8 cellular contexts compared by ENCODE assay signal in genomic region chrX:119467842-119468185, GRCh38. TPM values are rescaled to one million over a fixed set of nuclear protein-coding genes. Genes with fewer than 3 reads are reported as not detected.
A peak's percentile ranks its signal among the peaks of the same experiment; 100 is the strongest.
DNase-seq lines count a peak whose midpoint lies in the region; ATAC-seq and TF ChIP-seq lines count a peak whose summit lies in the region.

No MANE protein-coding gene starts in this region.

- H3F3A ChIP-seq in GM23248 (ENCODE audit: insufficient read depth) = no peaks in the 10 kb centered on the region

- ATAC-seq in GM21381 (IDR thresholded peaks at IDR 0.05; ENCODE audit: unreplicated experiment) = no peak

- no peaks in the 10 kb centered on the region for H4K20me1 ChIP-seq in GM23248 (ENCODE audit: insufficient read depth)

- WGBS in GM23248 (ENCODE audit: low coverage in 1 of 2, low lambda C conversion rate in 2 of 2, missing lambda C conversion rate in 2 of 2), 2 experiments = 27 to 34% methylated on average over 8 of the region's 8 CpGs
- WGBS in sigmoid colon, 2 donors = 2 to 15% methylated on average over 8 of the region's 8 CpGs

- in situ Hi-C loops in GM23248 (cut with MboI) = no loop called here

- DNase-seq in GM23248 = no peak
- no peak for DNase-seq in SK-N-MC (ENCODE audit: low read depth, low spot score)
- no peak for DNase-seq in fibroblast of mammary gland (ENCODE audit: low read depth)
- DNase-seq in sigmoid colon = no peak
- DNase-seq in SHP77 (lab: John Stamatoyannopoulos, UW) = no peak
- no peak for DNase-seq in iPS-NIHi11 (ENCODE audit: low spot score)
- no peak for DNase-seq in inferior parietal cortex (ENCODE audit: extremely low spot score)

- peak overlapping the region; percentile 99 for H3K4me3 ChIP-seq in GM23248
- peak overlapping the region; percentile 88 for H3K4me3 ChIP-seq in SK-N-MC
- H3K4me3 ChIP-seq in fibroblast of mammary gland (ENCODE audit: control insufficient read depth, low read depth, low read length) = peak overlapping the region; percentile 28
- peak overlapping the region; percentile 73 to 80 (median 76) for H3K4me3 ChIP-seq in sigmoid colon

- peak overlapping the region; percentile 53 for H3K4me2 ChIP-seq in GM23248 (ENCODE audit: unreplicated experiment)

- intact Hi-C loops in sigmoid colon (cut with DNase I) = loop anchor here (2.0 to 5.0 kb wide), 4 partner anchors 15 to 323 kb away; partner anchors contain the start of genes PGRMC1, RPL39 and SLC25A43

- H3K36me3 ChIP-seq in GM23248 (ENCODE audit: low read depth) (peaks cover 10% of the 10 kb centered on the region), SK-N-MC (ENCODE audit: insufficient read depth, low read length) (peaks cover 21% of the 10 kb centered on the region), sigmoid colon (peaks cover 0 to 17% (median 4%) of the 10 kb centered on the region in 4 donors)

- H3K4me1 ChIP-seq in GM23248 (ENCODE audit: insufficient read depth) (no peaks in the 10 kb centered on the region), sigmoid colon (peaks cover 0 to 12% (median 2%) of the 10 kb centered on the region in 4 donors)

- no peaks in the 10 kb centered on the region for H3K27me3 ChIP-seq in GM23248 (replicated peaks; ENCODE audit: insufficient read depth)
- H3K27me3 ChIP-seq in sigmoid colon = peaks cover 0 to 4% (median 0%) of the 10 kb centered on the region in 3 donors

- TF ChIP-seq CTCF in fibroblast of mammary gland (conservative IDR thresholded peaks at IDR 0.05; ENCODE audit: control insufficient read depth, insufficient read depth, low read depth, low read length) (no peak), sigmoid colon (IDR thresholded peaks at IDR 0.05) (no peak)

- no peaks in the 10 kb centered on the region for H3K9me3 ChIP-seq in GM23248 (ENCODE audit: low read depth)
- H3K9me3 ChIP-seq in SK-N-MC (ENCODE audit: low read depth, low read length) = no peaks in the 10 kb centered on the region
- no peaks in the 10 kb centered on the region for H3K9me3 ChIP-seq in sigmoid colon

- H3K27ac ChIP-seq in GM23248 (no peak overlapping the region), SK-N-MC (no peak overlapping the region), sigmoid colon (peak overlapping the region; percentile 96 to 99 (median 96))

- no peak for TF ChIP-seq POLR2A in sigmoid colon (IDR thresholded peaks at IDR 0.05)

- H3K9me2 ChIP-seq in GM23248 (ENCODE audit: insufficient read depth) = no peaks in the 10 kb centered on the region

- H3K79me2 ChIP-seq in GM23248 (ENCODE audit: insufficient read depth) = peaks cover 7% of the 10 kb centered on the region; the same call in 1 of the 2 replicates

- H2AFZ ChIP-seq in GM23248 = no peak overlapping the region

- TF ChIP-seq EP300 in sigmoid colon (IDR thresholded peaks at IDR 0.05) = no peak

- H3K9ac ChIP-seq in GM23248 (no peak overlapping the region; the same call in 1 of the 2 replicates), SK-N-MC (ENCODE audit: insufficient read length) (no peak overlapping the region)

RNA-seq across cellular contexts. Expression of gene SLC25A5, which starts 0.4 kb away (rescaled TPM):
- total RNA-seq in GM23248 (2014; rRNA removed; shearing (Covaris generic)) = 98.9 and 104 TPM in 2 replicates
- polyA plus RNA-seq in GM23248 (2016; fragmentation: Nextera tagmentation; extraction: Ambion mirVana) = 148 and 150 TPM in 2 replicates
- total RNA-seq in sigmoid colon = 100 to 1,000 TPM; 269 to 356 (median 336) TPM
- 1,000 to 10,000 TPM in 2 of 3 donors, 100 to 1,000 TPM in 1; 934 to 2,420 (median 1,374) TPM for polyA plus RNA-seq in sigmoid colon

Comparison
In these comparisons a context has a peak if more than half of its experiments do, and no peak if none do; other contexts are left out.
1. H3K27ac ChIP-seq: peak in sigmoid colon (4 of 4); none in GM23248 (single experiment) and SK-N-MC (single experiment).
2. H3K4me3 ChIP-seq: peak in every context shown above with its lines; median percentile 99 in GM23248; 88 in SK-N-MC; 76 in sigmoid colon; 28 in fibroblast of mammary gland.